ENCODE assay signal across 17 cellular contexts in genomic region chr15:57445872-57446271, GRCh38.
DNase-seq lines count a peak whose midpoint lies in the region; ATAC-seq, FAIRE-seq and TF ChIP-seq lines count a peak whose summit lies in the region.
"Had no signal": no experiment of that assay in that cellular context is flagged by ENCODE, and none has a peak within 500 bp of the region (broad histone marks: within the 10 kb centered on the region; RNA-seq: fewer than 3 reads in every experiment).

No MANE protein-coding gene starts in this region.

- CTCF ChIA-PET in IMR-90 (lab: Yijun Ruan, JAX) (interaction anchor here (0.5 to 0.6 kb wide), 2 partner anchors 105 to 1104 kb away, joined by 3 read pairs; no protein-coding TSS in a partner anchor), K562 (lab: Yijun Ruan, JAX; ENCODE audit: low intra/inter-chr PET ratio) (no interaction called here), mammary epithelial cell (lab: Charles Lee; ENCODE audit: low non-redundant PET) (interaction anchor here (0.6 kb wide), 1 partner anchor 62 kb away, joined by 11 read pairs; no protein-coding TSS in a partner anchor)

- peaks cover 2% of the 10 kb centered on the region; the same call in 1 of the 2 replicates for H3K27me3 ChIP-seq in IMR-90 (ENCODE audit: control insufficient read depth, insufficient read depth, low read length)
- peaks cover 4 to 19% of the 10 kb centered on the region in 2 experiments; a peak in 4 of 5 replicates for H3K27me3 ChIP-seq in K562 (ENCODE audit: control insufficient read depth in 2 of 2, insufficient read depth in 2 of 2, low read length in 2 of 2)
- no peaks in the 10 kb centered on the region for H3K27me3 ChIP-seq in left lung
- no peaks in the 10 kb centered on the region for H3K27me3 ChIP-seq in mammary epithelial cell (ENCODE audit: insufficient read depth, low read length)
- H3K27me3 ChIP-seq: BLaER1, hepatocyte, thyroid gland had no signal

- no peaks in the 10 kb centered on the region for H3K79me1 ChIP-seq in IMR-90 (ENCODE audit: low read depth in 1 of 2, low read length in 2 of 2)

- H3K56ac ChIP-seq in IMR-90 (ENCODE audit: extremely low read depth, insufficient read depth, low read length): no peak overlapping the region

- H3K4me1 ChIP-seq in IMR-90 (ENCODE audit: control insufficient read depth, insufficient read depth, low read length): no peaks in the 10 kb centered on the region
- H3K4me1 ChIP-seq in K562 (replicated peaks in 1 of 2; ENCODE audit: control insufficient read depth in 2 of 2, insufficient read depth in 2 of 2, low read length in 2 of 2): no peaks in the 10 kb centered on the region
- peaks cover 0 to 1% of the 10 kb centered on the region in 2 donors for H3K4me1 ChIP-seq in left lung
- H3K4me1 ChIP-seq in mammary epithelial cell (ENCODE audit: insufficient read depth, low read length): no peaks in the 10 kb centered on the region

- H3K9me1 ChIP-seq in IMR-90 (ENCODE audit: insufficient read depth, low read length): no peaks in the 10 kb centered on the region
- no peaks in the 10 kb centered on the region for H3K9me1 ChIP-seq in K562 (ENCODE audit: control insufficient read depth, insufficient read depth, low read length)

- H2AK9ac ChIP-seq in IMR-90 (replicated peaks; ENCODE audit: low read depth, low read length, poor library complexity): no peak overlapping the region

- WGBS in IMR-90 (ENCODE audit: extremely low coverage in 2 of 2, insufficient read length in 1 of 2), 2 experiments: no CpG with 5 or more reads among the region's 1 CpG
- 0% methylated on average over 1 of the region's 1 CpG for WGBS in K562 (ENCODE audit: insufficient coverage, low coverage, missing lambda C conversion rate)
- WGBS in mammary epithelial cell (ENCODE audit: low coverage, missing lambda C conversion rate): 95% methylated on average over 1 of the region's 1 CpG

- H2AFZ ChIP-seq in IMR-90 (replicated peaks; ENCODE audit: low read length, poor library complexity) (no peak overlapping the region), K562 (ENCODE audit: low read depth, low read length) (no peak overlapping the region), mammary epithelial cell (ENCODE audit: low read depth, low read length) (no peak overlapping the region)
- H2AFZ ChIP-seq: hepatocyte had no signal

- H3K4ac ChIP-seq in IMR-90 (ENCODE audit: low read depth, low read length): no peak overlapping the region

- TF ChIP-seq CTCF in IMR-90 (conservative IDR thresholded peaks at IDR 0.05; ENCODE audit: low read depth, low read length) (no peak), K562 (IDR thresholded peaks at IDR 0.05 in 2 of 3, conservative IDR thresholded peaks at IDR 0.05 in 1 of 3; ENCODE audit: insufficient read depth in 2 of 3, low read depth in 1 of 3, low read length in 3 of 3) (no peak), left lung (IDR thresholded peaks at IDR 0.05) (no peak), mammary epithelial cell (conservative IDR thresholded peaks at IDR 0.05 in 1 of 2, IDR thresholded peaks at IDR 0.05 in 1 of 2; ENCODE audit: extremely low read depth in 1 of 2, insufficient read depth in 1 of 2, low read depth in 1 of 2, low read length in 2 of 2) (no peak)

- H3K27ac ChIP-seq in IMR-90 (ENCODE audit: insufficient read depth, low read length) (no peak overlapping the region), K562 (ENCODE audit: extremely low read depth, low read depth, low read length) (no peak overlapping the region), left lung (no peak overlapping the region), mammary epithelial cell (ENCODE audit: insufficient read depth, low read depth, low read length) (no peak overlapping the region)
- H3K27ac ChIP-seq: BLaER1, KMS-11 had no signal

- H2AK5ac ChIP-seq in IMR-90 (ENCODE audit: low read depth, low read length): no peak overlapping the region

- TF ChIP-seq POLR2A in IMR-90 (IDR thresholded peaks at IDR 0.05; ENCODE audit: low read depth, low read length): no peak
- TF ChIP-seq POLR2A in K562 (conservative IDR thresholded peaks at IDR 0.05): no peak

- no peaks in the 10 kb centered on the region for H4K20me1 ChIP-seq in IMR-90 (ENCODE audit: insufficient read depth, low read length)
- H4K20me1 ChIP-seq in K562 (replicated peaks; ENCODE audit: control insufficient read depth, insufficient read depth, low read length): no peaks in the 10 kb centered on the region
- no peaks in the 10 kb centered on the region for H4K20me1 ChIP-seq in mammary epithelial cell (ENCODE audit: insufficient read depth, low read length)
- H4K20me1 ChIP-seq: BLaER1 had no signal

- no peak overlapping the region for H3K4me3 ChIP-seq in IMR-90 (ENCODE audit: insufficient read depth, low read depth, low read length)
- H3K4me3 ChIP-seq in K562: no peak overlapping the region
- H3K4me3 ChIP-seq in left lung: no peak overlapping the region
- no peak overlapping the region for H3K4me3 ChIP-seq in mammary epithelial cell (replicated peaks in 1 of 3; ENCODE audit: insufficient read depth in 1 of 3, low read depth in 2 of 3, low read length in 3 of 3)
- H3K4me3 ChIP-seq: BLaER1, hepatocyte, thyroid gland had no signal

- no peak overlapping the region for H4K8ac ChIP-seq in IMR-90 (ENCODE audit: low read depth in 2 of 2, low read length in 2 of 2)

- intact Hi-C loops in IMR-90 (cut with micrococcal nuclease): no loop called here
- intact Hi-C loops in K562 (cut with micrococcal nuclease): no loop called here
- intact Hi-C loops in left lung (cut with DNase I): no loop called here
- intact Hi-C loops in mammary epithelial cell (cut with micrococcal nuclease): no loop called here

- H3K4me2 ChIP-seq in IMR-90 (ENCODE audit: low read depth, low read length) (no peak overlapping the region), K562 (ENCODE audit: insufficient read depth, low read length) (no peak overlapping the region), mammary epithelial cell (ENCODE audit: insufficient read depth, low read depth, low read length) (no peak overlapping the region)
- H3K4me2 ChIP-seq: BLaER1, hepatocyte, KMS-11 had no signal

- H3K79me2 ChIP-seq in K562 (ENCODE audit: control insufficient read depth, insufficient read depth, low read length) (no peaks in the 10 kb centered on the region), mammary epithelial cell (ENCODE audit: insufficient read depth, low read length) (no peaks in the 10 kb centered on the region)
- H3K79me2 ChIP-seq: hepatocyte had no signal

- no peak overlapping the region for H2BK5ac ChIP-seq in IMR-90 (ENCODE audit: low read depth, low read length, poor library complexity, severe bottlenecking)

- H4K5ac ChIP-seq in IMR-90 (ENCODE audit: low read depth, low read length): no peak overlapping the region

- H2BK20ac ChIP-seq in IMR-90 (ENCODE audit: low read depth, low read length): no peak overlapping the region

- peak; percentile 8 for DNase-seq in EL
- DNase-seq in IMR-90: peak; percentile 13
- peak in 1 of 4 experiments; percentile 7 for DNase-seq in K562 (ENCODE audit: extremely low read depth in 1 of 4, low spot score in 3 of 4)
- DNase-seq in left lung: no peak
- no peak for DNase-seq in GM19238 (ENCODE audit: insufficient read length, low spot score)
- DNase-seq in NCI-H2081 (lab: John Stamatoyannopoulos, UW): no peak
- no peak for DNase-seq in mammary epithelial cell
- no peak for DNase-seq in NOMO-1 treated with DMSO at 0.1 percent for 48 hours (lab: John Stamatoyannopoulos, UW; ENCODE audit: unreplicated experiment)
- DNase-seq: activated CD4-positive, alpha-beta T cell treated with anti-CD3 and anti-CD28 coated beads, Interleukin-2, amount 10 ng/mL, durations not matched to agents 7 days and 5 days; activated naive CD4-positive, alpha-beta T cell treated with anti-CD3 and anti-CD28 coated beads for 36 hours; NCI-H1092; NCI-H2171 treated with DMSO at 0.1 percent for 48 hours; stimulated activated CD4-positive, alpha-beta T cell treated with anti-CD3 and anti-CD28 coated beads, Interleukin-4, amount 100 ng/mL, for 4 hours; thyroid gland had no signal

- H3K9me3 ChIP-seq in IMR-90 (ENCODE audit: control insufficient read depth, insufficient read depth, low read length) (no peaks in the 10 kb centered on the region), K562 (replicated peaks; ENCODE audit: control insufficient read depth, insufficient read depth, low read depth, low read length) (no peaks in the 10 kb centered on the region), left lung (no peaks in the 10 kb centered on the region), mammary epithelial cell (replicated peaks; ENCODE audit: insufficient read depth, low read length) (no peaks in the 10 kb centered on the region)
- H3K9me3 ChIP-seq: BLaER1, thyroid gland had no signal

- no peak for TF ChIP-seq EP300 in K562 (IDR thresholded peaks at IDR 0.05; ENCODE audit: low read length)

- no peak overlapping the region for H3K23ac ChIP-seq in IMR-90 (ENCODE audit: low read depth, low read length)

- ATAC-seq in IMR-90 (ENCODE audit: low read depth) (peak; percentile 59; the same call in 1 of the 2 replicates), K562 (no peak), left lung (peak; percentile 44)

- H3K36me3 ChIP-seq in IMR-90 (ENCODE audit: control insufficient read depth, insufficient read depth, low read length) (no peaks in the 10 kb centered on the region), K562 (ENCODE audit: control insufficient read depth, insufficient read depth, low read length) (no peaks in the 10 kb centered on the region), left lung (no peaks in the 10 kb centered on the region), mammary epithelial cell (ENCODE audit: insufficient read depth, low read length) (no peaks in the 10 kb centered on the region)
- H3K36me3 ChIP-seq: BLaER1, thyroid gland had no signal

- no peak overlapping the region for H3K14ac ChIP-seq in IMR-90 (replicated peaks; ENCODE audit: low read depth, low read length)

- H3K9ac ChIP-seq in IMR-90 (ENCODE audit: low read depth, low read length) (no peak overlapping the region), K562 (ENCODE audit: insufficient read depth in 1 of 2, low read depth in 2 of 2, low read length in 2 of 2) (no peak overlapping the region), mammary epithelial cell (ENCODE audit: insufficient read depth, low read length) (no peak overlapping the region)
- H3K9ac ChIP-seq: BLaER1, KMS-11 had no signal

- no peak overlapping the region for H4K91ac ChIP-seq in IMR-90 (ENCODE audit: insufficient read depth, low read depth, low read length)

- in situ Hi-C loops in IMR-90 (cut with MboI; ENCODE audit: low sequenced_read_pairs) (no loop called here), K562 (cut with MboI) (no loop called here), mammary epithelial cell (cut with MboI; ENCODE audit: low sequenced_read_pairs in 2 of 2) (no loop called here)

- BruUV-seq in IMR-90 (replicated peaks; lab: Mats Ljungman, UMichigan) (no TSS peak), K562 (replicated peaks; lab: Mats Ljungman, UMichigan) (no TSS peak), mammary epithelial cell (replicated peaks; lab: Mats Ljungman, UMichigan) (no TSS peak)

- no peak overlapping the region for H2BK120ac ChIP-seq in IMR-90 (ENCODE audit: low read depth, low read length)

- POLR2A ChIA-PET in IMR-90 (lab: Charles Lee; ENCODE audit: unreplicated experiment) (no interaction called here), K562 (lab: Yijun Ruan, JAX) (no interaction called here)

- H2BK15ac ChIP-seq in IMR-90 (ENCODE audit: low read depth, low read length): no peak overlapping the region

- no peak overlapping the region for H3K18ac ChIP-seq in IMR-90 (ENCODE audit: low read depth, low read length)

- no peak for FAIRE-seq in K562 (lab: Jason Lieb, UNC)

- dilution Hi-C loops in IMR-90 (cut with HindIII; ENCODE audit: low sequenced_read_pairs, unreplicated experiment): no loop called here
- dilution Hi-C loops in mammary epithelial cell (cut with HindIII; ENCODE audit: low sequenced_read_pairs): no loop called here

- no peak for TF ChIP-seq RAD21 in IMR-90 (IDR thresholded peaks at IDR 0.05; ENCODE audit: low read length)
- TF ChIP-seq RAD21 in K562 (CRISPR knock-in tag; conservative IDR thresholded peaks at IDR 0.05 in 1 of 2, IDR thresholded peaks at IDR 0.05 in 1 of 2): no peak

Comparison
In these comparisons a context has a peak if more than half of its experiments do, and no peak if none do; other contexts are left out.
1. DNase-seq: peak in EL (single experiment) and IMR-90 (single experiment); none in left lung (0 of 2), GM19238 (single experiment), NCI-H2081 (0 of 2), mammary epithelial cell (single experiment) and NOMO-1 treated with DMSO at 0.1 percent for 48 hours (single experiment).